Comparison of ENCODE assay signal across 8 cellular contexts in genomic region chr18:9971313-9971920, GRCh38. TPM values are rescaled to one million over a fixed set of nuclear protein-coding genes. Genes with fewer than 3 reads are reported as not detected.
A peak's percentile ranks its signal among the peaks of the same experiment; 100 is the strongest.
DNase-seq lines count a peak whose midpoint lies in the region; ATAC-seq, FAIRE-seq and TF ChIP-seq lines count a peak whose summit lies in the region.

No MANE protein-coding gene starts in this region.

- no peak overlapping the region for H3K27ac ChIP-seq in HL-60 (replicated peaks)

- H3K4me3 ChIP-seq in HL-60 (replicated peaks; ENCODE audit: insufficient read depth, low read length) (no peak overlapping the region), mucosa of descending colon (no peak overlapping the region)

- H3K36me3 ChIP-seq in mucosa of descending colon (ENCODE audit: low read depth), result no peaks in the 10 kb centered on the region

- intact Hi-C loops in mucosa of descending colon (cut with DNase I, micrococcal nuclease), result loop anchor here (1.0 to 10.0 kb wide), 2 partner anchors 543 to 549 kb away; no protein-coding TSS in a partner anchor

- DNase-seq in CMK (ENCODE audit: low read depth), result peak; percentile 36
- DNase-seq in HL-60 (ENCODE audit: low read depth in 1 of 2, low spot score in 1 of 2), result peak; percentile 76 to 82
- DNase-seq in NOMO-1 (lab: John Stamatoyannopoulos, UW; ENCODE audit: unreplicated experiment in 2 of 2), result peak; percentile 45 to 70
- DNase-seq in activated CD8-positive, alpha-beta memory T cell treated with anti-CD3 and anti-CD28 coated beads for 48 hours (ENCODE audit: low read depth in 2 of 3, low spot score in 2 of 3), result peak in 2 of 3 experiments; percentile 38 to 58
- DNase-seq in mucosa of descending colon, result peak in 1 of 3 donors; percentile 93
- DNase-seq in stimulated activated CD8-positive, alpha-beta memory T cell treated with anti-CD3 and anti-CD28 coated beads, Interleukin-4, amount 100 ng/mL, for 4 hours (ENCODE audit: low read depth in 2 of 2, low spot score in 1 of 2), result peak; percentile 31 to 57

- ATAC-seq in mucosa of descending colon (peak; percentile 88), HG02981 (IDR thresholded peaks at IDR 0.05; ENCODE audit: unreplicated experiment) (no peak)

- no peaks in the 10 kb centered on the region for H3K4me1 ChIP-seq in mucosa of descending colon (ENCODE audit: low read depth)

- peaks cover 10% of the 10 kb centered on the region for H3K9me3 ChIP-seq in mucosa of descending colon

- TF ChIP-seq CTCF in HL-60 (IDR thresholded peaks at IDR 0.05; ENCODE audit: insufficient read depth, low read length) (peak; percentile 60), mucosa of descending colon (IDR thresholded peaks at IDR 0.05) (peak; percentile 43)

- peaks cover 22% of the 10 kb centered on the region for H3K27me3 ChIP-seq in HL-60 (ENCODE audit: insufficient read depth, poor library complexity, severe bottlenecking)

- peak; percentile 95 for FAIRE-seq in endometrium (lab: Jason Lieb, UNC)

RNA-seq across cellular contexts. Expression of gene VAPA, which starts 57.6 kb away (rescaled TPM):
- total RNA-seq in mucosa of descending colon, result 100 to 1,000 TPM; 240 to 333 (median 273) TPM
